8 cellular contexts compared by ENCODE assay signal in genomic region chr2:171598713-171599319, GRCh38.
DNase-seq lines count a peak whose midpoint lies in the region; ATAC-seq and TF ChIP-seq lines count a peak whose summit lies in the region.

No MANE protein-coding gene starts in this region.

- H3K9ac ChIP-seq in PC-3 (ENCODE audit: low read length) = no peak overlapping the region

- H3K4me1 ChIP-seq in PC-3 (ENCODE audit: insufficient read depth, low read length) = peaks cover 8% of the 10 kb centered on the region

- peak overlapping the region; percentile 62 for H2AFZ ChIP-seq in PC-3 (ENCODE audit: low read length)

- intact Hi-C loops in PC-3 (cut with micrococcal nuclease) = no loop called here

- H3K36me3 Mint-ChIP-seq in activated naive CD4-positive, alpha-beta T cell treated with anti-CD3 and anti-CD28 coated beads, Interleukin-2, amount 50 U/mL, for 72 hours = no peaks in the 10 kb centered on the region
- no peaks in the 10 kb centered on the region for H3K36me3 Mint-ChIP-seq in glutamatergic neuron (ENCODE audit: unreplicated experiment)

- H3K4me1 Mint-ChIP-seq in glutamatergic neuron (ENCODE audit: low read depth, unreplicated experiment) = no peaks in the 10 kb centered on the region

- peak; percentile 73 for ATAC-seq in GM21528 (IDR thresholded peaks at IDR 0.05; ENCODE audit: low FRiP score, unreplicated experiment)
- peak; percentile 91 for ATAC-seq in PC-3
- peak; percentile 99 for ATAC-seq in activated naive CD4-positive, alpha-beta T cell treated with anti-CD3 and anti-CD28 coated beads, Interleukin-2, amount 50 U/mL, for 72 hours

- H4K20me1 ChIP-seq in PC-3 (ENCODE audit: low read length) = no peaks in the 10 kb centered on the region

- no peak for TF ChIP-seq EP300 in Ishikawa (IDR thresholded peaks at IDR 0.05; ENCODE audit: borderline replicate concordance)

- H3F3A ChIP-seq in PC-3 (ENCODE audit: low read length, unreplicated experiment) = no peaks in the 10 kb centered on the region

- no peaks in the 10 kb centered on the region for H3K9me3 ChIP-seq in PC-3 (ENCODE audit: low read length)

- no peaks in the 10 kb centered on the region for H3K9me3 Mint-ChIP-seq in activated naive CD4-positive, alpha-beta T cell treated with anti-CD3 and anti-CD28 coated beads, Interleukin-2, amount 50 U/mL, for 72 hours
- no peaks in the 10 kb centered on the region for H3K9me3 Mint-ChIP-seq in glutamatergic neuron (ENCODE audit: unreplicated experiment)

- no peak overlapping the region for H3K27ac ChIP-seq in PC-3 (ENCODE audit: low read length)

- no peaks in the 10 kb centered on the region for H3K36me3 ChIP-seq in PC-3 (ENCODE audit: low read depth, low read length)

- H3K27me3 Mint-ChIP-seq in glutamatergic neuron (ENCODE audit: unreplicated experiment) = peaks cover 2% of the 10 kb centered on the region

- no peaks in the 10 kb centered on the region for H3K9me2 ChIP-seq in PC-3 (replicated peaks; ENCODE audit: low read length)

- TF ChIP-seq RAD21 in Ishikawa (IDR thresholded peaks at IDR 0.05; ENCODE audit: low read depth) = peak; percentile 80

- no peaks in the 10 kb centered on the region for H3K27me3 ChIP-seq in PC-3 (ENCODE audit: low read length)

- BruUV-seq in PC-3 (replicated peaks; lab: Mats Ljungman, UMichigan) = no TSS peak

- TF ChIP-seq CTCF in PC-3 (conservative IDR thresholded peaks at IDR 0.05; ENCODE audit: low read depth, low read length) (peak; percentile 78), glutamatergic neuron (IDR thresholded peaks at IDR 0.05; ENCODE audit: partially characterized antibody, unreplicated experiment) (peak; percentile 86)

- no peak overlapping the region for H3K4me3 Mint-ChIP-seq in glutamatergic neuron (ENCODE audit: unreplicated experiment)

- peak overlapping the region; percentile 69 for H3K4me2 ChIP-seq in PC-3 (ENCODE audit: low read length)

- POLR2A ChIA-PET in PC-3 (lab: Charles Lee; ENCODE audit: unreplicated experiment) = interaction anchor here (0.6 kb wide), 1 partner anchor 1008 kb away, joined by 3 read pairs; no protein-coding TSS in a partner anchor

- DNase-seq in GM03348 (ENCODE audit: low spot score) (peak; percentile 87), PC-3 (peak; percentile 75), glutamatergic neuron (peak; percentile 31), pulmonary artery endothelial cell (ENCODE audit: low read depth, low spot score) (peak; percentile 8), cortex of kidney (lab: John Stamatoyannopoulos, UW) (no peak)
- DNase-seq in activated naive CD4-positive, alpha-beta T cell treated with anti-CD3 and anti-CD28 coated beads, Interleukin-2, amount 50 U/mL, for 72 hours (ENCODE audit: low spot score in 2 of 2) = peak in 1 of 2 donors; percentile 32

- H3K4me3 ChIP-seq in PC-3 (ENCODE audit: low read length) = 0 out of 2 replicates have a peak overlapping the region, but pooled peaks have one; percentile 14

- H3K27ac Mint-ChIP-seq in activated naive CD4-positive, alpha-beta T cell treated with anti-CD3 and anti-CD28 coated beads, Interleukin-2, amount 50 U/mL, for 72 hours = no peak overlapping the region
- no peak overlapping the region for H3K27ac Mint-ChIP-seq in glutamatergic neuron (ENCODE audit: unreplicated experiment)

- CTCF ChIA-PET in PC-3 (lab: Charles Lee) = interaction anchor here (0.6 kb wide), 2 partner anchors 115 to 528 kb away, joined by 3 read pairs; no protein-coding TSS in a partner anchor

- no peaks in the 10 kb centered on the region for H3K79me2 ChIP-seq in PC-3 (ENCODE audit: low read length)

TF ChIP-seq in Ishikawa, 13 proteins besides CTCF, POLR2A, EP300 and RAD21:
- TF ChIP-seq CEBPB (IDR thresholded peaks at IDR 0.05) (no peak), YY1 (IDR thresholded peaks at IDR 0.05; ENCODE audit: low read depth) (no peak), CREB1 (IDR thresholded peaks at IDR 0.05; ENCODE audit: low read depth) (no peak), NFIC (IDR thresholded peaks at IDR 0.05) (no peak), TAF1 (IDR thresholded peaks at IDR 0.05; ENCODE audit: low read depth) (no peak), MAX (IDR thresholded peaks at IDR 0.05) (no peak), FOXM1 (IDR thresholded peaks at IDR 0.05; ENCODE audit: borderline replicate concordance, low read depth) (no peak), TCF12 (IDR thresholded peaks at IDR 0.05; ENCODE audit: low read depth) (no peak)
TF ChIP-seq in Ishikawa: peak in this region for 0.
